ENCODE assay signal across 1 cellular context in the genomic region with DNA sequence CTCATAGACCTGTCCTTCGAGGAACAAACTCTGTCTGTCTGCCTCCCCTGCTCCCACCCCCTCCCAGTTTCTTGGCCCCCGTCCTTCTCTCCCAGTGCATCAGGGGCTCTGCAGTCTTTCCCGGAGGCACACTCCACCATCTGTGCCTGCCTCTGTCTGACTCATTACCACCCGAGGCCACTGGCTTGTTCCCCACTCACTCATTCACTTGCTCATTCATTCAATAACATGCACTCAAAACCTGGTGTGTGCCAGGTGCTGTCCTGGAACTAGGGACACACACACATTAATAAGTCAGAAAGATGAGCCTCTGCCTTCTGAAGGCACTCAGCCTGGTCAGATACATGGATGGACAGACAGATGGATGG.
TF ChIP-seq lines count a peak whose summit lies in the region.

No MANE protein-coding gene starts in this region.

TF ChIP-seq in SK-N-SH, 30 proteins besides CTCF, POLR2A, EP300 and RAD21:
- TF ChIP-seq TAF1 (IDR thresholded peaks at IDR 0.05; ENCODE audit: borderline replicate concordance, low read depth, low read length) (no peak), SIN3A (IDR thresholded peaks at IDR 0.05; ENCODE audit: borderline replicate concordance, low read depth, low read length) (no peak), TEAD4 (IDR thresholded peaks at IDR 0.05; ENCODE audit: borderline replicate concordance, insufficient read depth) (no peak), NRF1 (IDR thresholded peaks at IDR 0.05; ENCODE audit: low read depth, low read length) (no peak), ELF1 (IDR thresholded peaks at IDR 0.05) (no peak), SMC3 (IDR thresholded peaks at IDR 0.05; ENCODE audit: low read depth, low read length) (no peak), EZH2phosphoT487 (IDR thresholded peaks at IDR 0.05; ENCODE audit: borderline replicate concordance, low read depth) (no peak), GABPA (IDR thresholded peaks at IDR 0.05; ENCODE audit: low read depth) (no peak), RCOR1 (IDR thresholded peaks at IDR 0.05; ENCODE audit: low read length) (no peak), GATA2 (CRISPR knock-in tag; IDR thresholded peaks at IDR 0.05) (no peak), MEF2A (IDR thresholded peaks at IDR 0.05; ENCODE audit: borderline replicate concordance, low read depth) (no peak), TCF12 (IDR thresholded peaks at IDR 0.05) (no peak), ZBTB33 (IDR thresholded peaks at IDR 0.05; ENCODE audit: borderline replicate concordance, low read depth) (no peak), JUND (IDR thresholded peaks at IDR 0.05) (no peak), NFIC (IDR thresholded peaks at IDR 0.05; ENCODE audit: borderline replicate concordance) (no peak), RXRA (IDR thresholded peaks at IDR 0.05; ENCODE audit: borderline replicate concordance, low read depth) (no peak), FOXJ3 (CRISPR knock-in tag; IDR thresholded peaks at IDR 0.05) (no peak)
- TF ChIP-seq, protein P1, sequence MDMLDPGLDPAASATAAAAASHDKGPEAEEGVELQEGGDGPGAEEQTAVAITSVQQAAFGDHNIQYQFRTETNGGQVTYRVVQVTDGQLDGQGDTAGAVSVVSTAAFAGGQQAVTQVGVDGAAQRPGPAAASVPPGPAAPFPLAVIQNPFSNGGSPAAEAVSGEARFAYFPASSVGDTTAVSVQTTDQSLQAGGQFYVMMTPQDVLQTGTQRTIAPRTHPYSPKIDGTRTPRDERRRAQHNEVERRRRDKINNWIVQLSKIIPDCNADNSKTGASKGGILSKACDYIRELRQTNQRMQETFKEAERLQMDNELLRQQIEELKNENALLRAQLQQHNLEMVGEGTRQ (IDR thresholded peaks at IDR 0.05; ENCODE audit: borderline replicate concordance, low read depth, low read length) = no peak
- TF ChIP-seq, protein P2, sequence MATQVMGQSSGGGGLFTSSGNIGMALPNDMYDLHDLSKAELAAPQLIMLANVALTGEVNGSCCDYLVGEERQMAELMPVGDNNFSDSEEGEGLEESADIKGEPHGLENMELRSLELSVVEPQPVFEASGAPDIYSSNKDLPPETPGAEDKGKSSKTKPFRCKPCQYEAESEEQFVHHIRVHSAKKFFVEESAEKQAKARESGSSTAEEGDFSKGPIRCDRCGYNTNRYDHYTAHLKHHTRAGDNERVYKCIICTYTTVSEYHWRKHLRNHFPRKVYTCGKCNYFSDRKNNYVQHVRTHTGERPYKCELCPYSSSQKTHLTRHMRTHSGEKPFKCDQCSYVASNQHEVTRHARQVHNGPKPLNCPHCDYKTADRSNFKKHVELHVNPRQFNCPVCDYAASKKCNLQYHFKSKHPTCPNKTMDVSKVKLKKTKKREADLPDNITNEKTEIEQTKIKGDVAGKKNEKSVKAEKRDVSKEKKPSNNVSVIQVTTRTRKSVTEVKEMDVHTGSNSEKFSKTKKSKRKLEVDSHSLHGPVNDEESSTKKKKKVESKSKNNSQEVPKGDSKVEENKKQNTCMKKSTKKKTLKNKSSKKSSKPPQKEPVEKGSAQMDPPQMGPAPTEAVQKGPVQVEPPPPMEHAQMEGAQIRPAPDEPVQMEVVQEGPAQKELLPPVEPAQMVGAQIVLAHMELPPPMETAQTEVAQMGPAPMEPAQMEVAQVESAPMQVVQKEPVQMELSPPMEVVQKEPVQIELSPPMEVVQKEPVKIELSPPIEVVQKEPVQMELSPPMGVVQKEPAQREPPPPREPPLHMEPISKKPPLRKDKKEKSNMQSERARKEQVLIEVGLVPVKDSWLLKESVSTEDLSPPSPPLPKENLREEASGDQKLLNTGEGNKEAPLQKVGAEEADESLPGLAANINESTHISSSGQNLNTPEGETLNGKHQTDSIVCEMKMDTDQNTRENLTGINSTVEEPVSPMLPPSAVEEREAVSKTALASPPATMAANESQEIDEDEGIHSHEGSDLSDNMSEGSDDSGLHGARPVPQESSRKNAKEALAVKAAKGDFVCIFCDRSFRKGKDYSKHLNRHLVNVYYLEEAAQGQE (IDR thresholded peaks at IDR 0.05; ENCODE audit: low read depth, low read length) = no peak
- TF ChIP-seq, protein P3, sequence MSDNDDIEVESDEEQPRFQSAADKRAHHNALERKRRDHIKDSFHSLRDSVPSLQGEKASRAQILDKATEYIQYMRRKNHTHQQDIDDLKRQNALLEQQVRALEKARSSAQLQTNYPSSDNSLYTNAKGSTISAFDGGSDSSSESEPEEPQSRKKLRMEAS (IDR thresholded peaks at IDR 0.05; ENCODE audit: low read depth) = no peak
